9 cellular contexts compared by ENCODE assay signal in the genomic region with DNA sequence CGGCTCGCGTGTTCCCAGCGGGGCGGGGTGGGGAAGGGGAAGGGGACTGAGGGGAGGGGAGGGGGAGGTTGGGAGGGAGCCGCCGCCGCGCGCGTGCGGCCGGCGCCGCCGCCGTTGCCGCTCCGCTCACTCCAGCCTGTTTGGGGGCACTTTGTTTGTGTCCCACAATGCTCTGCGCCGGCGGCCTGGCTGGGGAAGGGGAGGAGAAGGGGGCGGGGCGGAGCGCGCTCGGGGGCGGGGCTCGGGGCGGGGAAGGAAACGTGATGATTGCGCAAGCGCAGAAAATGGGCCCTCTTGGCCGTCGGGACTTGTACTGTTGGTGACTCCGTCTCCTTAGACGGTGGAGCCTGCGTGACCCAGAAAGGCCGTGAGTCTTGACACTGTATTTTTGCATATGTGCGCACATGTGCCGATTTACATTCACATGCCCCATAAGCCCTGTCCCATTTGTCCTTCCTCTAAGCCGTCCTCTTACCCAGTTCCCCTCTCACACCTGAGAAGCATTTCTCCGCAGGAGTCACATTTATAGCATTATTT. TPM values are rescaled to one million over a fixed set of nuclear protein-coding genes. Genes with fewer than 3 reads are reported as not detected.
A peak's percentile ranks its signal among the peaks of the same experiment; 100 is the strongest.
DNase-seq lines count a peak whose midpoint lies in the region; ATAC-seq, FAIRE-seq and TF ChIP-seq lines count a peak whose summit lies in the region.
"Had no signal": no experiment of that assay in that cellular context is flagged by ENCODE, and none has a peak within 500 bp of the region (broad histone marks: within the 10 kb centered on the region; RNA-seq: fewer than 3 reads in every experiment).

ZBTB44 (minus strand) TSS at position 169 of the 537 bp plus-strand sequence. CDS start 53,044 bp downstream, outside the sequence.

- H3K9me3 ChIP-seq in BE2C, result no peaks in the 10 kb centered on the region
- H3K9me3 ChIP-seq in liver (ENCODE audit: control insufficient read depth in 4 of 4, low read length in 3 of 4), result no peaks in the 10 kb centered on the region

- peaks cover 4% of the 10 kb centered on the region; the same call in 1 of the 2 replicates for H3K4me1 ChIP-seq in BE2C
- peaks cover 6 to 41% (median 29%) of the 10 kb centered on the region in 4 donors for H3K4me1 ChIP-seq in liver (ENCODE audit: control insufficient read depth in 4 of 4, insufficient read depth in 4 of 4, low read length in 3 of 4)

- peak within 1 kb of the TSS; percentile 87 to 95 for H3K27ac ChIP-seq in liver (ENCODE audit: low read depth in 1 of 2, low read length in 2 of 2)

- WGBS in liver, result 2% methylated on average over 43 of the region's 43 CpGs

- ATAC-seq in HG03442 (IDR thresholded peaks at IDR 0.05; ENCODE audit: unreplicated experiment), result peak; percentile 58

- TF ChIP-seq RAD21 in liver (IDR thresholded peaks at IDR 0.05), result no peak

- peak within 1 kb of the TSS; percentile 83 to 86 for H3K9ac ChIP-seq in liver (ENCODE audit: low read depth in 1 of 2, low read length in 2 of 2)

- H3K27me3 ChIP-seq in BE2C (no peaks in the 10 kb centered on the region), liver (ENCODE audit: control insufficient read depth in 4 of 4, insufficient read depth in 4 of 4, low read length in 3 of 4) (no peaks in the 10 kb centered on the region)

- FAIRE-seq in GM19239 (lab: Jason Lieb, UNC), result peak; percentile 93
- FAIRE-seq: endometrium had no signal

- peak; percentile 96 for DNase-seq in BE2C
- DNase-seq in GM19239 (ENCODE audit: insufficient read length, low spot score), result peak; percentile 74
- DNase-seq in NCI-H69 (lab: John Stamatoyannopoulos, UW), result peak; percentile 97
- peak; percentile 90 for DNase-seq in activated CD4-positive, alpha-beta T cell treated with anti-CD3 and anti-CD28 coated beads, Interleukin-2, amount 50 U/mL, for 24 hours (ENCODE audit: low read depth in 1 of 2, low spot score in 1 of 2)
- peak; percentile 94 for DNase-seq in dermis blood vessel endothelial cell
- DNase-seq in stimulated activated CD4-positive, alpha-beta T cell treated with anti-CD3 and anti-CD28 coated beads, Interleukin-4, amount 100 ng/mL, for 1 hour, result peak; percentile 90

- H3K36me3 ChIP-seq in BE2C (no peaks in the 10 kb centered on the region), liver (ENCODE audit: control insufficient read depth in 4 of 4, insufficient read depth in 3 of 4, low read depth in 1 of 4, low read length in 3 of 4) (no peaks in the 10 kb centered on the region)

- peak within 1 kb of the TSS; percentile 78 for H3K4me3 ChIP-seq in BE2C (ENCODE audit: low read depth, low read length)
- peak within 1 kb of the TSS; percentile 67 to 87 (median 85) for H3K4me3 ChIP-seq in liver (ENCODE audit: low read depth in 1 of 3, low read length in 3 of 3)

- TF ChIP-seq CTCF in BE2C (IDR thresholded peaks at IDR 0.05; ENCODE audit: low read depth, low read length) (no peak), liver (IDR thresholded peaks at IDR 0.05; ENCODE audit: low read depth, low read length, missing input control) (no peak)

TF ChIP-seq in liver, 16 proteins besides CTCF, POLR2A, EP300 and RAD21:
- TF ChIP-seq FOXA1 (IDR thresholded peaks at IDR 0.05) (no peak), RXRA (IDR thresholded peaks at IDR 0.05) (peak in 1 of 2 donors; percentile 8), YY1 (IDR thresholded peaks at IDR 0.05) (peak; percentile 95)
- TF ChIP-seq, protein P1, sequence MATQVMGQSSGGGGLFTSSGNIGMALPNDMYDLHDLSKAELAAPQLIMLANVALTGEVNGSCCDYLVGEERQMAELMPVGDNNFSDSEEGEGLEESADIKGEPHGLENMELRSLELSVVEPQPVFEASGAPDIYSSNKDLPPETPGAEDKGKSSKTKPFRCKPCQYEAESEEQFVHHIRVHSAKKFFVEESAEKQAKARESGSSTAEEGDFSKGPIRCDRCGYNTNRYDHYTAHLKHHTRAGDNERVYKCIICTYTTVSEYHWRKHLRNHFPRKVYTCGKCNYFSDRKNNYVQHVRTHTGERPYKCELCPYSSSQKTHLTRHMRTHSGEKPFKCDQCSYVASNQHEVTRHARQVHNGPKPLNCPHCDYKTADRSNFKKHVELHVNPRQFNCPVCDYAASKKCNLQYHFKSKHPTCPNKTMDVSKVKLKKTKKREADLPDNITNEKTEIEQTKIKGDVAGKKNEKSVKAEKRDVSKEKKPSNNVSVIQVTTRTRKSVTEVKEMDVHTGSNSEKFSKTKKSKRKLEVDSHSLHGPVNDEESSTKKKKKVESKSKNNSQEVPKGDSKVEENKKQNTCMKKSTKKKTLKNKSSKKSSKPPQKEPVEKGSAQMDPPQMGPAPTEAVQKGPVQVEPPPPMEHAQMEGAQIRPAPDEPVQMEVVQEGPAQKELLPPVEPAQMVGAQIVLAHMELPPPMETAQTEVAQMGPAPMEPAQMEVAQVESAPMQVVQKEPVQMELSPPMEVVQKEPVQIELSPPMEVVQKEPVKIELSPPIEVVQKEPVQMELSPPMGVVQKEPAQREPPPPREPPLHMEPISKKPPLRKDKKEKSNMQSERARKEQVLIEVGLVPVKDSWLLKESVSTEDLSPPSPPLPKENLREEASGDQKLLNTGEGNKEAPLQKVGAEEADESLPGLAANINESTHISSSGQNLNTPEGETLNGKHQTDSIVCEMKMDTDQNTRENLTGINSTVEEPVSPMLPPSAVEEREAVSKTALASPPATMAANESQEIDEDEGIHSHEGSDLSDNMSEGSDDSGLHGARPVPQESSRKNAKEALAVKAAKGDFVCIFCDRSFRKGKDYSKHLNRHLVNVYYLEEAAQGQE (IDR thresholded peaks at IDR 0.05), result no peak

RNA-seq across cellular contexts. Expression of gene ZBTB44, which starts in this region (rescaled TPM):
- 7.6 TPM for polyA plus RNA-seq in BE2C (2012; ENCODE audit: insufficient read depth, insufficient read length, low read depth)
- total RNA-seq in dermis blood vessel endothelial cell, result 34.7 and 36.4 TPM in 2 replicates
- total RNA-seq in liver, result 10 to 100 TPM; 24.2 to 33.9 TPM
- 1 to 10 TPM; 4.7 to 9.8 TPM for polyA plus RNA-seq in liver

Comparison
In these comparisons a context has a peak if more than half of its experiments do, and no peak if none do; other contexts are left out.
1. Peak in every context shown above with its lines: DNase-seq, ATAC-seq, H3K4me3 ChIP-seq and H3K27ac ChIP-seq.